17 cellular contexts compared by ENCODE assay signal in genomic region chr5:141596867-141597266, GRCh38. TPM values are rescaled to one million over a fixed set of nuclear protein-coding genes. Genes with fewer than 3 reads are reported as not detected.
DNase-seq lines count a peak whose midpoint lies in the region; ATAC-seq and TF ChIP-seq lines count a peak whose summit lies in the region.
"Had no signal": no experiment of that assay in that cellular context is flagged by ENCODE, and none has a peak within 500 bp of the region (broad histone marks: within the 10 kb centered on the region; RNA-seq: fewer than 3 reads in every experiment).

No MANE protein-coding gene starts in this region.

- H3K27ac Mint-ChIP-seq in activated CD4-positive, alpha-beta T cell treated with anti-CD3 and anti-CD28 coated beads, Interleukin-2, amount 10 ng/mL, durations not matched to agents 24 days and 14 days, result peak overlapping the region; percentile 14
- H3K27ac Mint-ChIP-seq in Calu3 (ENCODE audit: unreplicated experiment), result peak overlapping the region; percentile 10
- H3K27ac Mint-ChIP-seq in activated T-helper 2 cell treated with anti-CD3 and anti-CD28 coated beads, Interferon-gamma antibody, Interleukin-2, Interleukin-4, amounts not matched to agents 10 μg/mL and 5 μg/mL and 100 μg/mL, durations not matched to agents 14 hours and 24 hours and 36 hours, result peak overlapping the region; percentile 1
- peak overlapping the region; percentile 45 to 49 for H3K27ac Mint-ChIP-seq in natural killer cell treated with Interleukin-12 subunit alpha and Interleukin-12 subunit beta and Interleukin-15 and Interleukin-18, amount 100 ng/mL, for 72 hours
- H3K27ac Mint-ChIP-seq: GM23338, memory B cell, nephron had no signal

- H3K27me3 Mint-ChIP-seq in activated CD4-positive, alpha-beta T cell treated with anti-CD3 and anti-CD28 coated beads, Interleukin-2, amount 10 ng/mL, durations not matched to agents 24 days and 14 days, result no peaks in the 10 kb centered on the region
- H3K27me3 Mint-ChIP-seq in Calu3 (ENCODE audit: unreplicated experiment), result no peaks in the 10 kb centered on the region
- H3K27me3 Mint-ChIP-seq in activated T-helper 2 cell treated with anti-CD3 and anti-CD28 coated beads, Interferon-gamma antibody, Interleukin-2, Interleukin-4, amounts not matched to agents 10 μg/mL and 5 μg/mL and 100 μg/mL, durations not matched to agents 14 hours and 24 hours and 36 hours (ENCODE audit: low read depth), result no peaks in the 10 kb centered on the region
- no peaks in the 10 kb centered on the region for H3K27me3 Mint-ChIP-seq in natural killer cell treated with Interleukin-12 subunit alpha and Interleukin-12 subunit beta and Interleukin-15 and Interleukin-18, amount 100 ng/mL, for 72 hours
- H3K27me3 Mint-ChIP-seq: memory B cell had no signal

- DNase-seq in activated CD4-positive, alpha-beta T cell treated with anti-CD3 and anti-CD28 coated beads, Interleukin-2, amount 10 ng/mL, durations not matched to agents 24 days and 14 days, result no peak
- no peak for DNase-seq in activated CD4-positive, alpha-beta T cell treated with anti-CD3 and anti-CD28 coated beads, Interleukin-2, amount 50 U/mL, for 48 hours
- DNase-seq in Calu3, result no peak
- DNase-seq in activated T-helper 2 cell treated with anti-CD3 and anti-CD28 coated beads, Interferon-gamma antibody, Interleukin-2, Interleukin-4, amounts not matched to agents 10 μg/mL and 5 μg/mL and 100 μg/mL, durations not matched to agents 14 hours and 24 hours and 36 hours (ENCODE audit: low spot score), result no peak
- DNase-seq in natural killer cell treated with Interleukin-12 subunit alpha and Interleukin-12 subunit beta and Interleukin-15 and Interleukin-18, amount 100 ng/mL, for 72 hours (ENCODE audit: low spot score), result no peak
- no peak for DNase-seq in NCI-H748 (lab: John Stamatoyannopoulos, UW; ENCODE audit: unreplicated experiment)
- DNase-seq: activated gamma-delta T cell, colonic mucosa, hypothalamus, kidney, NCI-H1436 treated with DMSO at 0.1 percent for 48 hours, NCI-H774 had no signal

- no peak overlapping the region for H3K4me3 Mint-ChIP-seq in activated CD4-positive, alpha-beta T cell treated with anti-CD3 and anti-CD28 coated beads, Interleukin-2, amount 10 ng/mL, durations not matched to agents 24 days and 14 days
- H3K4me3 Mint-ChIP-seq in Calu3 (ENCODE audit: low read depth, unreplicated experiment), result no peak overlapping the region
- H3K4me3 Mint-ChIP-seq in activated T-helper 2 cell treated with anti-CD3 and anti-CD28 coated beads, Interferon-gamma antibody, Interleukin-2, Interleukin-4, amounts not matched to agents 10 μg/mL and 5 μg/mL and 100 μg/mL, durations not matched to agents 14 hours and 24 hours and 36 hours (ENCODE audit: low read depth), result no peak overlapping the region
- peak overlapping the region; percentile 1 for H3K4me3 Mint-ChIP-seq in natural killer cell treated with Interleukin-12 subunit alpha and Interleukin-12 subunit beta and Interleukin-15 and Interleukin-18, amount 100 ng/mL, for 72 hours
- H3K4me3 Mint-ChIP-seq: GM23338, memory B cell, nephron had no signal

- no peak for TF ChIP-seq CTCF in Calu3 (IDR thresholded peaks at IDR 0.05; ENCODE audit: unreplicated experiment)

- H3K9me3 Mint-ChIP-seq in activated CD4-positive, alpha-beta T cell treated with anti-CD3 and anti-CD28 coated beads, Interleukin-2, amount 10 ng/mL, durations not matched to agents 24 days and 14 days, result no peaks in the 10 kb centered on the region
- H3K9me3 Mint-ChIP-seq in Calu3 (ENCODE audit: low read depth, unreplicated experiment), result no peaks in the 10 kb centered on the region
- H3K9me3 Mint-ChIP-seq in activated T-helper 2 cell treated with anti-CD3 and anti-CD28 coated beads, Interferon-gamma antibody, Interleukin-2, Interleukin-4, amounts not matched to agents 10 μg/mL and 5 μg/mL and 100 μg/mL, durations not matched to agents 14 hours and 24 hours and 36 hours, result no peaks in the 10 kb centered on the region
- H3K9me3 Mint-ChIP-seq in natural killer cell treated with Interleukin-12 subunit alpha and Interleukin-12 subunit beta and Interleukin-15 and Interleukin-18, amount 100 ng/mL, for 72 hours, result no peaks in the 10 kb centered on the region
- H3K9me3 Mint-ChIP-seq: GM23338 had no signal

- CTCF ChIA-PET in Calu3 (lab: Charles Lee), result interaction anchor here (1.1 to 1.4 kb wide), 2 partner anchors 23 to 40 kb away, joined by 3 to 4 read pairs; partner anchors contain the start of genes DIAPH1, HDAC3 and RELL2

- no peak for ATAC-seq in natural killer cell treated with Interleukin-12 subunit alpha and Interleukin-12 subunit beta and Interleukin-15 and Interleukin-18, amount 100 ng/mL, for 72 hours
- no peak for ATAC-seq in HG02981 (IDR thresholded peaks at IDR 0.05; ENCODE audit: unreplicated experiment)
- no peak for ATAC-seq in GM18909 (IDR thresholded peaks at IDR 0.05; ENCODE audit: poor library complexity, unreplicated experiment)
- ATAC-seq: GM23338 had no signal

- BruUV-seq in Calu3 (replicated peaks; lab: Mats Ljungman, UMichigan), result no TSS peak

- intact Hi-C loops in activated CD4-positive, alpha-beta T cell treated with anti-CD3 and anti-CD28 coated beads, Interleukin-2, amount 10 ng/mL, durations not matched to agents 24 days and 14 days (cut with micrococcal nuclease), result loop anchor here (1.0 kb wide), 1 partner anchor 8 kb away; no protein-coding TSS in a partner anchor
- intact Hi-C loops in Calu3 (cut with micrococcal nuclease; ENCODE audit: unreplicated experiment), result no loop called here
- intact Hi-C loops in activated T-helper 2 cell treated with anti-CD3 and anti-CD28 coated beads, Interferon-gamma antibody, Interleukin-2, Interleukin-4, amounts not matched to agents 10 μg/mL and 5 μg/mL and 100 μg/mL, durations not matched to agents 14 hours and 24 hours and 36 hours (cut with micrococcal nuclease), result no loop called here

- H3K36me3 Mint-ChIP-seq in activated CD4-positive, alpha-beta T cell treated with anti-CD3 and anti-CD28 coated beads, Interleukin-2, amount 10 ng/mL, durations not matched to agents 24 days and 14 days (ENCODE audit: low read depth), result peaks cover 15% of the 10 kb centered on the region
- H3K36me3 Mint-ChIP-seq in Calu3 (ENCODE audit: insufficient read depth, unreplicated experiment), result peaks cover 7% of the 10 kb centered on the region
- peaks cover 32% of the 10 kb centered on the region for H3K36me3 Mint-ChIP-seq in activated T-helper 2 cell treated with anti-CD3 and anti-CD28 coated beads, Interferon-gamma antibody, Interleukin-2, Interleukin-4, amounts not matched to agents 10 μg/mL and 5 μg/mL and 100 μg/mL, durations not matched to agents 14 hours and 24 hours and 36 hours (ENCODE audit: low read depth)
- H3K36me3 Mint-ChIP-seq in natural killer cell treated with Interleukin-12 subunit alpha and Interleukin-12 subunit beta and Interleukin-15 and Interleukin-18, amount 100 ng/mL, for 72 hours, result no peaks in the 10 kb centered on the region

- H3K4me1 Mint-ChIP-seq in activated CD4-positive, alpha-beta T cell treated with anti-CD3 and anti-CD28 coated beads, Interleukin-2, amount 10 ng/mL, durations not matched to agents 24 days and 14 days, result peaks cover 57% of the 10 kb centered on the region
- H3K4me1 Mint-ChIP-seq in Calu3 (ENCODE audit: low read depth, unreplicated experiment), result peaks cover 47% of the 10 kb centered on the region
- peaks cover 56% of the 10 kb centered on the region for H3K4me1 Mint-ChIP-seq in activated T-helper 2 cell treated with anti-CD3 and anti-CD28 coated beads, Interferon-gamma antibody, Interleukin-2, Interleukin-4, amounts not matched to agents 10 μg/mL and 5 μg/mL and 100 μg/mL, durations not matched to agents 14 hours and 24 hours and 36 hours (ENCODE audit: low read depth)
- H3K4me1 Mint-ChIP-seq in natural killer cell treated with Interleukin-12 subunit alpha and Interleukin-12 subunit beta and Interleukin-15 and Interleukin-18, amount 100 ng/mL, for 72 hours (ENCODE audit: low read depth in 2 of 2), result peaks cover 52 to 61% of the 10 kb centered on the region in 2 donors
- H3K4me1 Mint-ChIP-seq: nephron had no signal

RNA-seq across cellular contexts. Expression of gene DIAPH1, which starts 21.9 kb away (rescaled TPM):
- total RNA-seq in activated CD4-positive, alpha-beta T cell treated with anti-CD3 and anti-CD28 coated beads, Interleukin-2, amount 10 ng/mL, durations not matched to agents 24 days and 14 days, result 225 and 232 TPM in 2 replicates
- total RNA-seq in Calu3 (2022), result 176 and 219 TPM in 2 replicates
- total RNA-seq in activated T-helper 2 cell treated with anti-CD3 and anti-CD28 coated beads, Interferon-gamma antibody, Interleukin-2, Interleukin-4, amounts not matched to agents 10 μg/mL and 5 μg/mL and 100 μg/mL, durations not matched to agents 14 hours and 24 hours and 36 hours, result 228 and 234 TPM in 2 replicates
- total RNA-seq in natural killer cell treated with Interleukin-12 subunit alpha and Interleukin-12 subunit beta and Interleukin-15 and Interleukin-18, amount 100 ng/mL, for 72 hours, result 100 to 1,000 TPM; 280 to 289 TPM

RNA-seq across cellular contexts. Expression of gene HDAC3, which starts 39.8 kb away (rescaled TPM):
- 88.1 and 92.3 TPM in 2 replicates for total RNA-seq in activated CD4-positive, alpha-beta T cell treated with anti-CD3 and anti-CD28 coated beads, Interleukin-2, amount 10 ng/mL, durations not matched to agents 24 days and 14 days
- total RNA-seq in Calu3 (2022), result 96.3 and 102 TPM in 2 replicates
- total RNA-seq in activated T-helper 2 cell treated with anti-CD3 and anti-CD28 coated beads, Interferon-gamma antibody, Interleukin-2, Interleukin-4, amounts not matched to agents 10 μg/mL and 5 μg/mL and 100 μg/mL, durations not matched to agents 14 hours and 24 hours and 36 hours, result 92.4 and 95.2 TPM in 2 replicates
- total RNA-seq in natural killer cell treated with Interleukin-12 subunit alpha and Interleukin-12 subunit beta and Interleukin-15 and Interleukin-18, amount 100 ng/mL, for 72 hours, result 100 to 1,000 TPM in 1 of 2 donors, 10 to 100 TPM in 1; 80.0 to 128 TPM

RNA-seq across cellular contexts. Expression of gene RELL2, which starts 39.9 kb away (rescaled TPM):
- 24.1 TPM in 2 replicates for total RNA-seq in activated CD4-positive, alpha-beta T cell treated with anti-CD3 and anti-CD28 coated beads, Interleukin-2, amount 10 ng/mL, durations not matched to agents 24 days and 14 days
- total RNA-seq in Calu3 (2022), result 12.5 and 12.6 TPM in 2 replicates
- total RNA-seq in activated T-helper 2 cell treated with anti-CD3 and anti-CD28 coated beads, Interferon-gamma antibody, Interleukin-2, Interleukin-4, amounts not matched to agents 10 μg/mL and 5 μg/mL and 100 μg/mL, durations not matched to agents 14 hours and 24 hours and 36 hours, result 15.9 and 16.1 TPM in 2 replicates
- 10 to 100 TPM in 1 of 2 donors, 1 to 10 TPM in 1; 8.1 to 39.3 TPM for total RNA-seq in natural killer cell treated with Interleukin-12 subunit alpha and Interleukin-12 subunit beta and Interleukin-15 and Interleukin-18, amount 100 ng/mL, for 72 hours

RNA-seq across cellular contexts. Expression of gene FCHSD1, which starts 54.4 kb away (rescaled TPM):
- 33.1 and 34.5 TPM in 2 replicates for total RNA-seq in activated CD4-positive, alpha-beta T cell treated with anti-CD3 and anti-CD28 coated beads, Interleukin-2, amount 10 ng/mL, durations not matched to agents 24 days and 14 days
- total RNA-seq in Calu3 (2022), result 41.4 and 41.8 TPM in 2 replicates
- total RNA-seq in activated T-helper 2 cell treated with anti-CD3 and anti-CD28 coated beads, Interferon-gamma antibody, Interleukin-2, Interleukin-4, amounts not matched to agents 10 μg/mL and 5 μg/mL and 100 μg/mL, durations not matched to agents 14 hours and 24 hours and 36 hours, result 37.4 and 42.8 TPM in 2 replicates
- 10 to 100 TPM; 35.6 to 56.4 TPM for total RNA-seq in natural killer cell treated with Interleukin-12 subunit alpha and Interleukin-12 subunit beta and Interleukin-15 and Interleukin-18, amount 100 ng/mL, for 72 hours
